1 cellular context compared by ENCODE assay signal in genomic region chr9:88312517-88313103, GRCh38.
TF ChIP-seq lines count a peak whose summit lies in the region.

No MANE protein-coding gene starts in this region.

TF ChIP-seq in SK-N-SH, 30 proteins besides CTCF, POLR2A, EP300 and RAD21 (continued from another document):
- no peak for TF ChIP-seq ZBTB33 (IDR thresholded peaks at IDR 0.05; ENCODE audit: borderline replicate concordance, low read depth)
- TF ChIP-seq GATA2 (CRISPR knock-in tag; IDR thresholded peaks at IDR 0.05): no peak
- TF ChIP-seq TCF12 (IDR thresholded peaks at IDR 0.05): no peak
- TF ChIP-seq ELF1 (IDR thresholded peaks at IDR 0.05): no peak
- no peak for TF ChIP-seq IRF3 (IDR thresholded peaks at IDR 0.05; ENCODE audit: low read depth, low read length)
TF ChIP-seq in SK-N-SH: peak in this region for 0.
